In the genomic region with DNA sequence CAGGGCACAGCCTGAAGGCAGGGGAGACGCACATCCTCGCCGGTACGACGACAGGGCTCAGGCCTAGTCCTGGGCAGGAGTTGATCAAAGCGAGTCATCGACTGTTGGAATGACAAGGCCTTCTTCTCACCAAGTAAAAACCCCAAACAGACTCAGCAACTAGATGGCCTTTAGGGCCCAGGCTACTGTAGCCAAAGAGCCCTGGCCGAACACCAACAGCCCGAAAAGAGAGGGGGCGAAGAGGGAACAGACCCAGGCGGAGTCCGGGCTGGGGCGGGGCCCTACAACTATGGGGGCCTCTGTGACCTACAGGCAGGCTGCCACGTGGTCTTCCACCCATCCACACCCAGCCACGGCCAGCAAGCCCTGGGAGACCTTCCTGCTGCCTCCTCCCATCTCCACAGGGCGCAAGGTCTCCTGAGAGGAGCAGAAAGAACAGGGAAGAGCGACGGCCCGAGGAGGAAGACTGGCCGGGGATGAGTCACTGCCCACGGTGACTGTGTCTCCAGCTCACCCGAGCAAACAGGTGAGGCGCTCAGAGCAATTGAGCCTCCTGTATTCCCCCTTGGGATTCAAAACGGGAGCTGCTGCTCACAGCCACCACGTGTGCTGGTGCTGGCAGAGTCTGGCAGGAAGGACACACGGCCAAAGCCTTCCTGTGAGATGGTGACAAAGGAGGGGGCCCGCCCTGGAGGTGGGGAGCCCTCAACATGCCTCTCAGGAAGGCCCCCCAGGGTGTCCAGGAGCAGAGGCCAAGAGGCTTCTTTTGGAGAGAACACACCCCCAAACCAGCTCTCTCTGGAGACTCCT, we compare ENCODE assay signal across 9 cellular contexts. TPM values are rescaled to one million over a fixed set of nuclear protein-coding genes. Genes with fewer than 3 reads are reported as not detected.
A peak's percentile ranks its signal among the peaks of the same experiment; 100 is the strongest.
DNase-seq lines count a peak whose midpoint lies in the region; ATAC-seq, FAIRE-seq and TF ChIP-seq lines count a peak whose summit lies in the region.
"Had no signal": no experiment of that assay in that cellular context is flagged by ENCODE, and none has a peak within 500 bp of the region (broad histone marks: within the 10 kb centered on the region; RNA-seq: fewer than 3 reads in every experiment).

No MANE protein-coding gene starts in this region.

- DNase-seq in A549 (ENCODE audit: low read depth in 1 of 2, low spot score in 1 of 2) (peak; percentile 79 to 92), HK-2 (ENCODE audit: unreplicated experiment) (peak; percentile 82), MCF 10A (ENCODE audit: unreplicated experiment) (peak; percentile 93), lung microvascular endothelial cell (ENCODE audit: low read depth in 2 of 2) (peak; percentile 69 to 73), HuH-7.5 (ENCODE audit: low spot score) (no peak)
- DNase-seq in activated CD4-positive, alpha-beta T cell treated with anti-CD3 and anti-CD28 coated beads for 1 hour: no peak
- DNase-seq: stimulated activated naive CD4-positive, alpha-beta T cell treated with Interleukin-2 at 50 U/mL for 16 hours had no signal

- no TSS peak for BruUV-seq in MCF 10A (replicated peaks; lab: Mats Ljungman, UMichigan)

- peak overlapping the region; percentile 3; the same call in 1 of the 3 replicates for H3K4me3 ChIP-seq in A549

- 24% methylated on average over 19 of the region's 27 CpGs for WGBS in A549 (ENCODE audit: missing lambda C conversion rate)

- POLR2A ChIA-PET in A549 (lab: Yijun Ruan, JAX) (interaction anchor here (0.9 to 2.2 kb wide), 6 partner anchors 21 to 47 kb away, joined by 3 to 7 read pairs (median 4); a partner anchor contains a TSS), MCF 10A (lab: Yijun Ruan, JAX) (interaction anchor here (0.7 to 1.5 kb wide), 8 partner anchors 10 to 150 kb away, joined by 3 to 7 read pairs (median 4); a partner anchor contains a TSS)

- peaks cover 55% of the 10 kb centered on the region for H3K4me1 Mint-ChIP-seq in MCF 10A (ENCODE audit: insufficient read depth, unreplicated experiment)

- H3K27ac Mint-ChIP-seq in MCF 10A (ENCODE audit: low read depth, unreplicated experiment): peak overlapping the region; percentile 70

- no peaks in the 10 kb centered on the region for H3K27me3 Mint-ChIP-seq in MCF 10A (ENCODE audit: insufficient read depth, unreplicated experiment)

- no peak; a peak in 1 of 5 replicates for TF ChIP-seq RAD21 in A549 (conservative IDR thresholded peaks at IDR 0.05 in 1 of 2, IDR thresholded peaks at IDR 0.05 in 1 of 2)

- intact Hi-C loops in MCF 10A (cut with micrococcal nuclease): loop anchor here (1.0 to 10.0 kb wide), 2 partner anchors 51 to 212 kb away; a partner anchor contains a TSS

- peak overlapping the region; percentile 14 for H3K4me3 Mint-ChIP-seq in MCF 10A (ENCODE audit: unreplicated experiment)

- CTCF ChIA-PET in A549 (lab: Yijun Ruan, JAX) (interaction anchor here (0.6 to 17.6 kb wide), 15 partner anchors 9 to 216 kb away, joined by 3 to 289 read pairs (median 5); a partner anchor contains a TSS), MCF 10A (lab: Yijun Ruan, JAX) (no interaction called here)

- ATAC-seq in A549 (peak; percentile 46 to 47), GM21423 (IDR thresholded peaks at IDR 0.05; ENCODE audit: unreplicated experiment) (no peak)
- no peak for ATAC-seq in activated CD4-positive, CD25-positive, alpha-beta regulatory T cell treated with anti-CD3 and anti-CD28 coated beads, Interleukin-2, amount 50 U/mL, for 24 hours

- peaks cover 100% of the 10 kb centered on the region for H3K36me3 Mint-ChIP-seq in MCF 10A (ENCODE audit: insufficient read depth, unreplicated experiment)

- H3K4me1 ChIP-seq in A549: peaks cover 71% of the 10 kb centered on the region

- no peaks in the 10 kb centered on the region for H3K9me3 ChIP-seq in A549

- TF ChIP-seq CTCF in A549 (IDR thresholded peaks at IDR 0.05): no peak
- TF ChIP-seq CTCF in MCF 10A (IDR thresholded peaks at IDR 0.05; ENCODE audit: unreplicated experiment): no peak

- H3K9me3 Mint-ChIP-seq in MCF 10A (ENCODE audit: unreplicated experiment): no peaks in the 10 kb centered on the region

- no peak for TF ChIP-seq POLR2A in A549 (IDR thresholded peaks at IDR 0.05; ENCODE audit: low read length)

- H3K4me2 ChIP-seq in A549: peak overlapping the region; percentile 58

- no peak for FAIRE-seq in A549 (lab: Jason Lieb, UNC)

- peak overlapping the region; percentile 72 to 85 for H3K27ac ChIP-seq in A549

- no peak for TF ChIP-seq EP300 in A549 (IDR thresholded peaks at IDR 0.05)

TF ChIP-seq in A549, 52 proteins besides CTCF, POLR2A, EP300 and RAD21:
- TF ChIP-seq KDM1A (IDR thresholded peaks at IDR 0.05; ENCODE audit: low read depth): no peak
- peak; percentile 30; the same call in 1 of the 2 replicates for TF ChIP-seq EHF (CRISPR knock-in tag; IDR thresholded peaks at IDR 0.05)
- TF ChIP-seq, protein P1, sequence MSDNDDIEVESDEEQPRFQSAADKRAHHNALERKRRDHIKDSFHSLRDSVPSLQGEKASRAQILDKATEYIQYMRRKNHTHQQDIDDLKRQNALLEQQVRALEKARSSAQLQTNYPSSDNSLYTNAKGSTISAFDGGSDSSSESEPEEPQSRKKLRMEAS (IDR thresholded peaks at IDR 0.05): peak; percentile 80
- TF ChIP-seq FOSL2 (IDR thresholded peaks at IDR 0.05): 0 out of 2 replicates have a peak, but pooled peaks have one; percentile 41
- TF ChIP-seq FOSL2 (CRISPR knock-in tag; IDR thresholded peaks at IDR 0.05): peak; percentile 91
- peak; percentile 37 for TF ChIP-seq POLR2AphosphoS2 (conservative IDR thresholded peaks at IDR 0.05; ENCODE audit: low read length)
- no peak for TF ChIP-seq RCOR1 (IDR thresholded peaks at IDR 0.05; ENCODE audit: low read depth, low read length)
- peak; percentile 13; the same call in 1 of the 3 replicates for TF ChIP-seq SMC3 (IDR thresholded peaks at IDR 0.05)
- no peak for TF ChIP-seq ZC3H11A (IDR thresholded peaks at IDR 0.05)
- TF ChIP-seq MYC (IDR thresholded peaks at IDR 0.05; ENCODE audit: borderline replicate concordance, low read length): peak; percentile 74
- TF ChIP-seq, protein P2, sequence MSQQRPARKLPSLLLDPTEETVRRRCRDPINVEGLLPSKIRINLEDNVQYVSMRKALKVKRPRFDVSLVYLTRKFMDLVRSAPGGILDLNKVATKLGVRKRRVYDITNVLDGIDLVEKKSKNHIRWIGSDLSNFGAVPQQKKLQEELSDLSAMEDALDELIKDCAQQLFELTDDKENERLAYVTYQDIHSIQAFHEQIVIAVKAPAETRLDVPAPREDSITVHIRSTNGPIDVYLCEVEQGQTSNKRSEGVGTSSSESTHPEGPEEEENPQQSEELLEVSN (IDR thresholded peaks at IDR 0.05; ENCODE audit: borderline replicate concordance, low read depth): peak; percentile 16; the same call in 1 of the 2 replicates
- TF ChIP-seq, protein P3, sequence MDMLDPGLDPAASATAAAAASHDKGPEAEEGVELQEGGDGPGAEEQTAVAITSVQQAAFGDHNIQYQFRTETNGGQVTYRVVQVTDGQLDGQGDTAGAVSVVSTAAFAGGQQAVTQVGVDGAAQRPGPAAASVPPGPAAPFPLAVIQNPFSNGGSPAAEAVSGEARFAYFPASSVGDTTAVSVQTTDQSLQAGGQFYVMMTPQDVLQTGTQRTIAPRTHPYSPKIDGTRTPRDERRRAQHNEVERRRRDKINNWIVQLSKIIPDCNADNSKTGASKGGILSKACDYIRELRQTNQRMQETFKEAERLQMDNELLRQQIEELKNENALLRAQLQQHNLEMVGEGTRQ (IDR thresholded peaks at IDR 0.05): peak; percentile 42; the same call in 1 of the 2 replicates
- TF ChIP-seq JUN (IDR thresholded peaks at IDR 0.05): peak in 1 of 2 experiments; percentile 40; a peak in 1 of 5 replicates
- TF ChIP-seq BHLHE40 (IDR thresholded peaks at IDR 0.05; ENCODE audit: low read depth, low read length): no peak
- TF ChIP-seq HEYL (CRISPR knock-in tag; IDR thresholded peaks at IDR 0.05): no peak

RNA-seq across cellular contexts. Expression of a gene that starts 17.7 kb away (rescaled TPM):
- polyA plus RNA-seq in A549 (2011; rRNA removed) (28.6 and 40.0 TPM in 2 replicates), A549 (2017; fragmentation: RNase III; extraction: RNeasy Plus Mini Kit Qiagen cat#74134 plus additional on column Dnase treatment) (77.9 to 97.7 TPM (median 90.9 TPM) in 3 replicates)
- 53.6 and 113 TPM in 2 replicates for polyA plus RNA-seq in A549 (2012; cell fraction: cytosol; rRNA removed)
- 108 and 156 TPM in 2 replicates for polyA plus RNA-seq in A549 (2012; cell fraction: nucleus; rRNA removed)
- 31.5 TPM in 2 replicates for polyA minus RNA-seq in A549 (2011; rRNA and poly(A)+ RNA removed)
- total RNA-seq in MCF 10A (2022) (268 and 350 TPM in 2 replicates), lung microvascular endothelial cell (67.8 and 135 TPM in 2 replicates)

RNA-seq across cellular contexts. Expression of a gene that starts 26.9 kb away (rescaled TPM):
- polyA plus RNA-seq in A549 (2011; rRNA removed) (130 and 139 TPM in 2 replicates), A549 (2017; fragmentation: RNase III; extraction: RNeasy Plus Mini Kit Qiagen cat#74134 plus additional on column Dnase treatment) (151 to 173 TPM (median 163 TPM) in 3 replicates)
- polyA plus RNA-seq in A549 (2012; cell fraction: cytosol; rRNA removed): 182 and 192 TPM in 2 replicates
- 734 and 786 TPM in 2 replicates for polyA plus RNA-seq in A549 (2012; cell fraction: nucleus; rRNA removed)
- polyA minus RNA-seq in A549 (2011; rRNA and poly(A)+ RNA removed): 105 and 128 TPM in 2 replicates
- total RNA-seq in MCF 10A (2022) (191 and 193 TPM in 2 replicates), lung microvascular endothelial cell (38.8 and 41.3 TPM in 2 replicates)

RNA-seq across cellular contexts. Expression of a gene that starts 33.9 kb away (rescaled TPM):
- polyA plus RNA-seq in A549 (2011; rRNA removed) (16.6 and 18.5 TPM in 2 replicates), A549 (2017; fragmentation: RNase III; extraction: RNeasy Plus Mini Kit Qiagen cat#74134 plus additional on column Dnase treatment) (18.2 to 22.1 TPM (median 18.9 TPM) in 3 replicates)
- 24.3 and 29.0 TPM in 2 replicates for polyA plus RNA-seq in A549 (2012; cell fraction: cytosol; rRNA removed)
- polyA plus RNA-seq in A549 (2012; cell fraction: nucleus; rRNA removed): 200 and 241 TPM in 2 replicates
- polyA minus RNA-seq in A549 (2011; rRNA and poly(A)+ RNA removed): 22.3 and 26.3 TPM in 2 replicates
- total RNA-seq in MCF 10A (2022) (86.8 and 87.3 TPM in 2 replicates), lung microvascular endothelial cell (2.0 and 3.4 TPM in 2 replicates)

Comparison
In these comparisons a context has a peak if more than half of its experiments do, and no peak if none do; other contexts are left out.
1. ATAC-seq: peak in A549 (2 of 2); none in activated CD4-positive, CD25-positive, alpha-beta regulatory T cell treated with anti-CD3 and anti-CD28 coated beads, Interleukin-2, amount 50 U/mL, for 24 hours (0 of 2) and GM21423 (single experiment).
2. DNase-seq: peak in A549 (2 of 2), HK-2 (single experiment), MCF 10A (single experiment) and lung microvascular endothelial cell (2 of 2); none in activated CD4-positive, alpha-beta T cell treated with anti-CD3 and anti-CD28 coated beads for 1 hour (single experiment) and HuH-7.5 (single experiment).
3. RNA of a gene that starts 33.9 kb away (total RNA-seq): 86.8 to 87.3 TPM in MCF 10A; 2.0 to 3.4 TPM in lung microvascular endothelial cell; every median in the first group is over 10 times any median in the second.